ENCODE assay signal across 15 cellular contexts in genomic region chr4:168759321-168759720, GRCh38.
"Had no signal": no experiment of that assay in that cellular context is flagged by ENCODE, and none has a peak within 500 bp of the region (broad histone marks: within the 10 kb centered on the region; RNA-seq: fewer than 3 reads in every experiment).

No MANE protein-coding gene starts in this region.

- DNase-seq: activated B cell treated with CpG ODN at 0.5 μM for 24 hours; activated CD4-positive, alpha-beta T cell treated with anti-CD3 and anti-CD28 coated beads for 48 hours; activated CD8-positive, alpha-beta memory T cell treated with anti-CD3 and anti-CD28 coated beads, Interleukin-2, amount 50 U/mL, for 4 hours; activated CD8-positive, alpha-beta T cell treated with anti-CD3 and anti-CD28 coated beads for 36 hours; activated T-cell treated with anti-CD3 and anti-CD28 coated beads, Interleukin-2, amount 50 U/mL, for 48 hours; anterior cingulate cortex; hippocampal formation; stimulated activated CD4-positive, alpha-beta T cell treated with anti-CD3 and anti-CD28 coated beads, Interleukin-15, amount 100 ng/mL, for 24 hours; stimulated activated CD4-positive, alpha-beta T cell treated with anti-CD3 and anti-CD28 coated beads, Interleukin-4, amount 100 ng/mL, for 1 hour; stimulated activated naive B cell treated with anti-CD40 and anti-IgM and Interleukin-4, amounts not matched to agents 10 μg/mL and 1 μg/mL and 100 μg/mL, for 72 hours; T-helper 2 cell; transverse colon had no signal

- H3K4me3 Mint-ChIP-seq: activated B cell treated with CpG ODN at 0.5 μM for 24 hours; activated CD8-positive, alpha-beta T cell treated with anti-CD3 and anti-CD28 coated beads for 36 hours; mesothelial cell of epicardium; stimulated activated naive B cell treated with anti-CD40 and anti-IgM and Interleukin-4, amounts not matched to agents 10 μg/mL and 1 μg/mL and 100 μg/mL, for 72 hours had no signal

- H3K4me3 ChIP-seq: cardiac muscle cell, transverse colon had no signal

- H3K4me1 ChIP-seq: transverse colon had no signal

- H3K27ac ChIP-seq: cardiac muscle cell had no signal

- H3K27me3 Mint-ChIP-seq: activated B cell treated with CpG ODN at 0.5 μM for 24 hours had no signal

- H3K27ac Mint-ChIP-seq: activated B cell treated with CpG ODN at 0.5 μM for 24 hours; activated CD8-positive, alpha-beta T cell treated with anti-CD3 and anti-CD28 coated beads for 36 hours; mesothelial cell of epicardium; stimulated activated naive B cell treated with anti-CD40 and anti-IgM and Interleukin-4, amounts not matched to agents 10 μg/mL and 1 μg/mL and 100 μg/mL, for 72 hours had no signal

- H3K27me3 ChIP-seq: cardiac muscle cell, transverse colon had no signal

- H3K9me3 Mint-ChIP-seq: activated B cell treated with CpG ODN at 0.5 μM for 24 hours; activated CD8-positive, alpha-beta T cell treated with anti-CD3 and anti-CD28 coated beads for 36 hours; stimulated activated naive B cell treated with anti-CD40 and anti-IgM and Interleukin-4, amounts not matched to agents 10 μg/mL and 1 μg/mL and 100 μg/mL, for 72 hours had no signal

- ATAC-seq: activated CD8-positive, alpha-beta T cell treated with anti-CD3 and anti-CD28 coated beads for 36 hours; esophagus mucosa had no signal

- H3K9me3 ChIP-seq: transverse colon had no signal

- H3K36me3 Mint-ChIP-seq: stimulated activated naive B cell treated with anti-CD40 and anti-IgM and Interleukin-4, amounts not matched to agents 10 μg/mL and 1 μg/mL and 100 μg/mL, for 72 hours had no signal

- H3K36me3 ChIP-seq: transverse colon had no signal

- H3K4me1 Mint-ChIP-seq: activated B cell treated with CpG ODN at 0.5 μM for 24 hours had no signal
